In genomic region chr21:17610862-17611261, GRCh38 we compare ENCODE assay signal across 8 cellular contexts. TPM values are rescaled to one million over a fixed set of nuclear protein-coding genes. Genes with fewer than 3 reads are reported as not detected.
DNase-seq lines count a peak whose midpoint lies in the region; ATAC-seq and TF ChIP-seq lines count a peak whose summit lies in the region.

No MANE protein-coding gene starts in this region.

- DNase-seq in D341Med (ENCODE audit: low spot score) (peak; percentile 30), colonic mucosa (peak; percentile 42), mucosa of gallbladder (ENCODE audit: low spot score) (no peak), NCI-H2196 treated with DMSO at 0.1 percent for 48 hours (lab: John Stamatoyannopoulos, UW; ENCODE audit: unreplicated experiment) (no peak)

- no peaks in the 10 kb centered on the region for H3K27me3 ChIP-seq in OCI-LY1 (ENCODE audit: insufficient read depth, low read length)
- no peaks in the 10 kb centered on the region for H3K27me3 ChIP-seq in colonic mucosa
- H3K27me3 ChIP-seq in muscle layer of colon (ENCODE audit: control insufficient read depth in 1 of 2, insufficient read depth in 2 of 2, low read length in 2 of 2), result no peaks in the 10 kb centered on the region

- H3K9me3 ChIP-seq in OCI-LY1 (ENCODE audit: low read length), result no peaks in the 10 kb centered on the region
- H3K9me3 ChIP-seq in colonic mucosa, result no peaks in the 10 kb centered on the region
- no peaks in the 10 kb centered on the region for H3K9me3 ChIP-seq in muscle layer of colon (ENCODE audit: low read length)

- H3K27ac ChIP-seq in OCI-LY1 (ENCODE audit: low read depth, low read length, poor library complexity, severe bottlenecking) (peak overlapping the region; percentile 37), colonic mucosa (peak overlapping the region; percentile 78), muscle layer of colon (ENCODE audit: low read depth, low read length) (peak overlapping the region; percentile 98)

- H3K9ac ChIP-seq in OCI-LY1 (ENCODE audit: low read length) (peak overlapping the region; percentile 88), colonic mucosa (ENCODE audit: low read depth in 2 of 2, low read length in 2 of 2) (peak overlapping the region; percentile 53 to 95), muscle layer of colon (ENCODE audit: low read length) (peak overlapping the region; percentile 96)

- intact Hi-C loops in colonic mucosa (cut with DNase I), result no loop called here

- H3K4me1 ChIP-seq in OCI-LY1 (ENCODE audit: insufficient read depth, low read length, severe bottlenecking) (peaks cover 18% of the 10 kb centered on the region), colonic mucosa (peaks cover 5% of the 10 kb centered on the region), muscle layer of colon (ENCODE audit: insufficient read depth, low read length) (peaks cover 27% of the 10 kb centered on the region)

- H3K9me2 ChIP-seq in OCI-LY1 (ENCODE audit: low read depth, low read length), result no peaks in the 10 kb centered on the region

- peak overlapping the region; percentile 90 for H3K4me2 ChIP-seq in OCI-LY1 (ENCODE audit: low read length)

- TF ChIP-seq CTCF in OCI-LY1 (IDR thresholded peaks at IDR 0.05; ENCODE audit: low read length) (no peak), colonic mucosa (IDR thresholded peaks at IDR 0.05) (no peak)

- no peaks in the 10 kb centered on the region for H4K20me1 ChIP-seq in OCI-LY1 (ENCODE audit: insufficient read depth, low read length)

- ATAC-seq in GM18861 (IDR thresholded peaks at IDR 0.05; ENCODE audit: unreplicated experiment), result no peak
- ATAC-seq in HG02870 (IDR thresholded peaks at IDR 0.05; ENCODE audit: unreplicated experiment), result no peak

- H3F3A ChIP-seq in OCI-LY1 (ENCODE audit: insufficient read depth, low read length), result no peaks in the 10 kb centered on the region

- peaks cover 60% of the 10 kb centered on the region for H3K79me2 ChIP-seq in OCI-LY1 (ENCODE audit: insufficient read depth, low read length)

- H3K4me3 ChIP-seq in OCI-LY1 (ENCODE audit: low read depth, low read length, poor library complexity, severe bottlenecking) (peak overlapping the region; percentile 89), colonic mucosa (peak overlapping the region; percentile 65), muscle layer of colon (ENCODE audit: low read depth in 1 of 2, low read length in 2 of 2) (peak overlapping the region; percentile 59 to 70)

- no peak overlapping the region for H2AFZ ChIP-seq in OCI-LY1 (ENCODE audit: low read length)

- H3K36me3 ChIP-seq in OCI-LY1 (ENCODE audit: insufficient read depth, low read length), result peaks cover 40% of the 10 kb centered on the region; the same call in 1 of the 2 replicates
- H3K36me3 ChIP-seq in colonic mucosa, result no peaks in the 10 kb centered on the region
- H3K36me3 ChIP-seq in muscle layer of colon (ENCODE audit: insufficient read depth, low read length), result peaks cover 4% of the 10 kb centered on the region

RNA-seq across cellular contexts. Expression of gene BTG3, which starts 1.8 kb away (rescaled TPM):
- total RNA-seq in colonic mucosa, result 10 to 100 TPM; 27.3 to 31.1 TPM
- total RNA-seq in mucosa of gallbladder, result 15.5 TPM

Comparison
In these comparisons a context has a peak if more than half of its experiments do, and no peak if none do; other contexts are left out.
1. DNase-seq: peak in D341Med (single experiment) and colonic mucosa (single experiment); none in mucosa of gallbladder (single experiment) and NCI-H2196 treated with DMSO at 0.1 percent for 48 hours (single experiment).
2. H3K27ac ChIP-seq: peak in every context shown above with its lines; median percentile 98 in muscle layer of colon; 78 in colonic mucosa; 37 in OCI-LY1.
3. Peak in every context shown above with its lines, with median percentiles within 50 percentile points of each other: H3K4me3 ChIP-seq and H3K9ac ChIP-seq.